Comparison of ENCODE assay signal across 1 cellular context in the genomic region with DNA sequence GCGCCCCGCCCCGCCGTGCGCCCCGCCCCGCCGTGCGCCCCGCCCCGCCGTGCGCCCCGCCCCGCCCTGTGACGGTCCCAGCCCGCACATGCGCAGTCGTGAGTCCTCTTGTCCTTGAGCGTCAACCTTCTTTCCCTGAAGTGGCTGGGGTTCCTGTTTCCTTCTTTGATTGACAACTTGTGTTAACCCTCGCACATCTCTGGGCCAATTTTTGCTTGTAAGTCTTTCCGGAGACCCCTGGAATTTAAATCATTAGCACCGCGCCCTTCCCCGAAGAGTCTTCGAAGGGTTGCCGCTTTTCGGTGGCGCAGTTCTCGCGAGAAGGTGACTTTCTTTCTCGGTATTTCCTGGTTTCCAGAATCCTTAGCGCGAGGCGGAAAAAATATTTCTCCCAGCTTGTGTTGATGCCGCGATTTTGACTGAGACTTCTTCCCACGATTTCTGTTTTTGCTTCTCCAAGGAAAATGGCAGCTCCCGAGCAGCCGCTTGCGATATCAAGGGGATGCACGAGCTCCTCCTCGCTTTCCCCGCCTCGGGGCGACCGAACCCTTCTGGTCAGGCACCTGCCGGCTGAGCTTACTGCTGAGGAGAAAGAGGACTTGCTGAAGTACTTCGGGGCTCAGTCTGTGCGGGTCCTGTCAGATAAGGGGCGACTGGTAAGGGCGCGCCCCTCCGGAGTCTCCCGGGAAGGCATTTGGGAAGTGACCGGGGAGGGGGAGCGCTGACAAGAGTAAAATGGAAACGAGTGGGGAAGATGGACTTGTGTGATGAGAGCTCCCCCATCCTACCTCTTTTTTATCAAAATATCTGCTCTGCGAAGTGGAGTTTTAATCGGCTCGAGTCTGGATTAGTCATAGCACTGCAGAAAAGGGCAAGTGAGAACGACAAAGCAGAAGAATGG.
A peak's percentile ranks its signal among the peaks of the same experiment; 100 is the strongest.
TF ChIP-seq lines count a peak whose summit lies in the region.

A gene with protein sequence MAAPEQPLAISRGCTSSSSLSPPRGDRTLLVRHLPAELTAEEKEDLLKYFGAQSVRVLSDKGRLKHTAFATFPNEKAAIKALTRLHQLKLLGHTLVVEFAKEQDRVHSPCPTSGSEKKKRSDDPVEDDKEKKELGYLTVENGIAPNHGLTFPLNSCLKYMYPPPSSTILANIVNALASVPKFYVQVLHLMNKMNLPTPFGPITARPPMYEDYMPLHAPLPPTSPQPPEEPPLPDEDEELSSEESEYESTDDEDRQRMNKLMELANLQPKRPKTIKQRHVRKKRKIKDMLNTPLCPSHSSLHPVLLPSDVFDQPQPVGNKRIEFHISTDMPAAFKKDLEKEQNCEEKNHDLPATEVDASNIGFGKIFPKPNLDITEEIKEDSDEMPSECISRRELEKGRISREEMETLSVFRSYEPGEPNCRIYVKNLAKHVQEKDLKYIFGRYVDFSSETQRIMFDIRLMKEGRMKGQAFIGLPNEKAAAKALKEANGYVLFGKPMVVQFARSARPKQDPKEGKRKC (plus strand): TSS at position 93 of the 901 bp plus-strand sequence. CDS start 372 bp downstream, at position 465.

TF ChIP-seq in HepG2, 621 proteins besides CTCF, POLR2A, EP300 and RAD21 (continued from another document and continues in another):
- TF ChIP-seq POLR2AphosphoS2 (IDR thresholded peaks at IDR 0.05; ENCODE audit: low read depth, low read length) (no peak), TEAD3 (CRISPR knock-in tag; optimal IDR thresholded peaks at IDR 0.05; ENCODE audit: borderline replicate concordance) (peak; percentile 88), MED13 (CRISPR knock-in tag; IDR thresholded peaks at IDR 0.05) (no peak), NFATC3 (CRISPR knock-in tag; IDR thresholded peaks at IDR 0.05) (no peak), ZNF709 (CRISPR knock-in tag; IDR thresholded peaks at IDR 0.05) (0 out of 2 replicates have a peak, but pooled peaks have one; percentile 51), SMARCE1 (IDR thresholded peaks at IDR 0.05; ENCODE audit: borderline replicate concordance) (no peak), MAZ (IDR thresholded peaks at IDR 0.05; ENCODE audit: borderline replicate concordance, low read depth, low read length) (no peak), MAZ (CRISPR knock-in tag; IDR thresholded peaks at IDR 0.05; ENCODE audit: low read depth) (0 out of 2 replicates have a peak, but pooled peaks have one; percentile 48), RARG (CRISPR knock-in tag; IDR thresholded peaks at IDR 0.05; ENCODE audit: low read depth) (no peak), MYC (CRISPR knock-in tag; IDR thresholded peaks at IDR 0.05; ENCODE audit: borderline replicate concordance) (peak; percentile 41; the same call in 1 of the 2 replicates), ETV5 (CRISPR knock-in tag; IDR thresholded peaks at IDR 0.05; ENCODE audit: borderline replicate concordance) (no peak), ZNF850 (CRISPR knock-in tag; conservative IDR thresholded peaks at IDR 0.05) (no peak), ZNF235 (CRISPR knock-in tag; IDR thresholded peaks at IDR 0.05; ENCODE audit: borderline replicate concordance) (no peak), GLI4 (CRISPR knock-in tag; IDR thresholded peaks at IDR 0.05; ENCODE audit: borderline replicate concordance) (peak; percentile 32; the same call in 1 of the 2 replicates), SOX6 (IDR thresholded peaks at IDR 0.05) (no peak), SOX6 (CRISPR knock-in tag; IDR thresholded peaks at IDR 0.05) (0 out of 2 replicates have a peak, but pooled peaks have one; percentile 16), ZNF331 (CRISPR knock-in tag; IDR thresholded peaks at IDR 0.05) (no peak), ZNF460 (CRISPR knock-in tag; IDR thresholded peaks at IDR 0.05; ENCODE audit: borderline replicate concordance) (no peak), ZNF792 (CRISPR knock-in tag; IDR thresholded peaks at IDR 0.05) (no peak), PHF21A (CRISPR knock-in tag; IDR thresholded peaks at IDR 0.05) (no peak), BRCA1 (CRISPR knock-in tag; IDR thresholded peaks at IDR 0.05) (no peak; the same call in 1 of the 2 replicates), KAT2B (IDR thresholded peaks at IDR 0.05; ENCODE audit: borderline replicate concordance, low read depth, low read length) (no peak), KDM5B (CRISPR knock-in tag; IDR thresholded peaks at IDR 0.05; ENCODE audit: borderline replicate concordance) (peak; percentile 28; the same call in 1 of the 2 replicates), RFX5 (IDR thresholded peaks at IDR 0.05; ENCODE audit: low read depth, low read length) (no peak), ARHGAP35 (CRISPR knock-in tag; IDR thresholded peaks at IDR 0.05; ENCODE audit: borderline replicate concordance) (no peak), PCBP1 (IDR thresholded peaks at IDR 0.05; ENCODE audit: borderline replicate concordance, low read depth, low read length) (no peak), ZKSCAN8 (CRISPR knock-in tag; IDR thresholded peaks at IDR 0.05; ENCODE audit: borderline replicate concordance) (no peak), ZBTB21 (CRISPR knock-in tag; IDR thresholded peaks at IDR 0.05) (0 out of 2 replicates have a peak, but pooled peaks have one; percentile 23), CHCHD3 (CRISPR knock-in tag; IDR thresholded peaks at IDR 0.05) (no peak), TOE1 (CRISPR knock-in tag; IDR thresholded peaks at IDR 0.05) (no peak), HNF4A (CRISPR knock-in tag; IDR thresholded peaks at IDR 0.05) (0 out of 2 replicates have a peak, but pooled peaks have one; percentile 3), ZNF7 (CRISPR knock-in tag; IDR thresholded peaks at IDR 0.05) (no peak)
- TF ChIP-seq, protein P1, sequence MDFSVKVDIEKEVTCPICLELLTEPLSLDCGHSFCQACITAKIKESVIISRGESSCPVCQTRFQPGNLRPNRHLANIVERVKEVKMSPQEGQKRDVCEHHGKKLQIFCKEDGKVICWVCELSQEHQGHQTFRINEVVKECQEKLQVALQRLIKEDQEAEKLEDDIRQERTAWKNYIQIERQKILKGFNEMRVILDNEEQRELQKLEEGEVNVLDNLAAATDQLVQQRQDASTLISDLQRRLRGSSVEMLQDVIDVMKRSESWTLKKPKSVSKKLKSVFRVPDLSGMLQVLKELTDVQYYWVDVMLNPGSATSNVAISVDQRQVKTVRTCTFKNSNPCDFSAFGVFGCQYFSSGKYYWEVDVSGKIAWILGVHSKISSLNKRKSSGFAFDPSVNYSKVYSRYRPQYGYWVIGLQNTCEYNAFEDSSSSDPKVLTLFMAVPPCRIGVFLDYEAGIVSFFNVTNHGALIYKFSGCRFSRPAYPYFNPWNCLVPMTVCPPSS (IDR thresholded peaks at IDR 0.05), result no peak
- TF ChIP-seq, protein P2, sequence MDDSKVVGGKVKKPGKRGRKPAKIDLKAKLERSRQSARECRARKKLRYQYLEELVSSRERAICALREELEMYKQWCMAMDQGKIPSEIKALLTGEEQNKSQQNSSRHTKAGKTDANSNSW (CRISPR knock-in tag; IDR thresholded peaks at IDR 0.05; ENCODE audit: borderline replicate concordance), result no peak
- TF ChIP-seq, protein P3, sequence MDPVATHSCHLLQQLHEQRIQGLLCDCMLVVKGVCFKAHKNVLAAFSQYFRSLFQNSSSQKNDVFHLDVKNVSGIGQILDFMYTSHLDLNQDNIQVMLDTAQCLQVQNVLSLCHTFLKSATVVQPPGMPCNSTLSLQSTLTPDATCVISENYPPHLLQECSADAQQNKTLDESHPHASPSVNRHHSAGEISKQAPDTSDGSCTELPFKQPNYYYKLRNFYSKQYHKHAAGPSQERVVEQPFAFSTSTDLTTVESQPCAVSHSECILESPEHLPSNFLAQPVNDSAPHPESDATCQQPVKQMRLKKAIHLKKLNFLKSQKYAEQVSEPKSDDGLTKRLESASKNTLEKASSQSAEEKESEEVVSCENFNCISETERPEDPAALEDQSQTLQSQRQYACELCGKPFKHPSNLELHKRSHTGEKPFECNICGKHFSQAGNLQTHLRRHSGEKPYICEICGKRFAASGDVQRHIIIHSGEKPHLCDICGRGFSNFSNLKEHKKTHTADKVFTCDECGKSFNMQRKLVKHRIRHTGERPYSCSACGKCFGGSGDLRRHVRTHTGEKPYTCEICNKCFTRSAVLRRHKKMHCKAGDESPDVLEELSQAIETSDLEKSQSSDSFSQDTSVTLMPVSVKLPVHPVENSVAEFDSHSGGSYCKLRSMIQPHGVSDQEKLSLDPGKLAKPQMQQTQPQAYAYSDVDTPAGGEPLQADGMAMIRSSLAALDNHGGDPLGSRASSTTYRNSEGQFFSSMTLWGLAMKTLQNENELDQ (CRISPR knock-in tag; IDR thresholded peaks at IDR 0.05; ENCODE audit: borderline replicate concordance), result no peak
- TF ChIP-seq, protein P4, sequence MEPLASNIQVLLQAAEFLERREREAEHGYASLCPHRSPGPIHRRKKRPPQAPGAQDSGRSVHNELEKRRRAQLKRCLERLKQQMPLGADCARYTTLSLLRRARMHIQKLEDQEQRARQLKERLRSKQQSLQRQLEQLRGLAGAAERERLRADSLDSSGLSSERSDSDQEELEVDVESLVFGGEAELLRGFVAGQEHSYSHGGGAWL (CRISPR knock-in tag; IDR thresholded peaks at IDR 0.05), result no peak
- TF ChIP-seq, protein P5, sequence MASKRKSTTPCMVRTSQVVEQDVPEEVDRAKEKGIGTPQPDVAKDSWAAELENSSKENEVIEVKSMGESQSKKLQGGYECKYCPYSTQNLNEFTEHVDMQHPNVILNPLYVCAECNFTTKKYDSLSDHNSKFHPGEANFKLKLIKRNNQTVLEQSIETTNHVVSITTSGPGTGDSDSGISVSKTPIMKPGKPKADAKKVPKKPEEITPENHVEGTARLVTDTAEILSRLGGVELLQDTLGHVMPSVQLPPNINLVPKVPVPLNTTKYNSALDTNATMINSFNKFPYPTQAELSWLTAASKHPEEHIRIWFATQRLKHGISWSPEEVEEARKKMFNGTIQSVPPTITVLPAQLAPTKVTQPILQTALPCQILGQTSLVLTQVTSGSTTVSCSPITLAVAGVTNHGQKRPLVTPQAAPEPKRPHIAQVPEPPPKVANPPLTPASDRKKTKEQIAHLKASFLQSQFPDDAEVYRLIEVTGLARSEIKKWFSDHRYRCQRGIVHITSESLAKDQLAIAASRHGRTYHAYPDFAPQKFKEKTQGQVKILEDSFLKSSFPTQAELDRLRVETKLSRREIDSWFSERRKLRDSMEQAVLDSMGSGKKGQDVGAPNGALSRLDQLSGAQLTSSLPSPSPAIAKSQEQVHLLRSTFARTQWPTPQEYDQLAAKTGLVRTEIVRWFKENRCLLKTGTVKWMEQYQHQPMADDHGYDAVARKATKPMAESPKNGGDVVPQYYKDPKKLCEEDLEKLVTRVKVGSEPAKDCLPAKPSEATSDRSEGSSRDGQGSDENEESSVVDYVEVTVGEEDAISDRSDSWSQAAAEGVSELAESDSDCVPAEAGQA (IDR thresholded peaks at IDR 0.05; ENCODE audit: low read depth), result no peak
- TF ChIP-seq, protein P5 (CRISPR knock-in tag; IDR thresholded peaks at IDR 0.05; ENCODE audit: borderline replicate concordance), result no peak
- TF ChIP-seq, protein P6, sequence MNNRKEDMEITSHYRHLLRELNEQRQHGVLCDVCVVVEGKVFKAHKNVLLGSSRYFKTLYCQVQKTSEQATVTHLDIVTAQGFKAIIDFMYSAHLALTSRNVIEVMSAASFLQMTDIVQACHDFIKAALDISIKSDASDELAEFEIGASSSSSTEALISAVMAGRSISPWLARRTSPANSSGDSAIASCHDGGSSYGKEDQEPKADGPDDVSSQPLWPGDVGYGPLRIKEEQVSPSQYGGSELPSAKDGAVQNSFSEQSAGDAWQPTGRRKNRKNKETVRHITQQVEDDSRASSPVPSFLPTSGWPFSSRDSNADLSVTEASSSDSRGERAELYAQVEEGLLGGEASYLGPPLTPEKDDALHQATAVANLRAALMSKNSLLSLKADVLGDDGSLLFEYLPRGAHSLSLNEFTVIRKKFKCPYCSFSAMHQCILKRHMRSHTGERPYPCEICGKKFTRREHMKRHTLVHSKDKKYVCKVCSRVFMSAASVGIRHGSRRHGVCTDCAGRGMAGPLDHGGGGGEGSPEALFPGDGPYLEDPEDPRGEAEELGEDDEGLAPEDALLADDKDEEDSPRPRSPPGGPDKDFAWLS (CRISPR knock-in tag; IDR thresholded peaks at IDR 0.05; ENCODE audit: borderline replicate concordance), result no peak
- TF ChIP-seq, protein P7, sequence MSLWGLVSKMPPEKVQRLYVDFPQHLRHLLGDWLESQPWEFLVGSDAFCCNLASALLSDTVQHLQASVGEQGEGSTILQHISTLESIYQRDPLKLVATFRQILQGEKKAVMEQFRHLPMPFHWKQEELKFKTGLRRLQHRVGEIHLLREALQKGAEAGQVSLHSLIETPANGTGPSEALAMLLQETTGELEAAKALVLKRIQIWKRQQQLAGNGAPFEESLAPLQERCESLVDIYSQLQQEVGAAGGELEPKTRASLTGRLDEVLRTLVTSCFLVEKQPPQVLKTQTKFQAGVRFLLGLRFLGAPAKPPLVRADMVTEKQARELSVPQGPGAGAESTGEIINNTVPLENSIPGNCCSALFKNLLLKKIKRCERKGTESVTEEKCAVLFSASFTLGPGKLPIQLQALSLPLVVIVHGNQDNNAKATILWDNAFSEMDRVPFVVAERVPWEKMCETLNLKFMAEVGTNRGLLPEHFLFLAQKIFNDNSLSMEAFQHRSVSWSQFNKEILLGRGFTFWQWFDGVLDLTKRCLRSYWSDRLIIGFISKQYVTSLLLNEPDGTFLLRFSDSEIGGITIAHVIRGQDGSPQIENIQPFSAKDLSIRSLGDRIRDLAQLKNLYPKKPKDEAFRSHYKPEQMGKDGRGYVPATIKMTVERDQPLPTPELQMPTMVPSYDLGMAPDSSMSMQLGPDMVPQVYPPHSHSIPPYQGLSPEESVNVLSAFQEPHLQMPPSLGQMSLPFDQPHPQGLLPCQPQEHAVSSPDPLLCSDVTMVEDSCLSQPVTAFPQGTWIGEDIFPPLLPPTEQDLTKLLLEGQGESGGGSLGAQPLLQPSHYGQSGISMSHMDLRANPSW (CRISPR knock-in tag; IDR thresholded peaks at IDR 0.05; ENCODE audit: borderline replicate concordance), result no peak
- TF ChIP-seq, protein P8, sequence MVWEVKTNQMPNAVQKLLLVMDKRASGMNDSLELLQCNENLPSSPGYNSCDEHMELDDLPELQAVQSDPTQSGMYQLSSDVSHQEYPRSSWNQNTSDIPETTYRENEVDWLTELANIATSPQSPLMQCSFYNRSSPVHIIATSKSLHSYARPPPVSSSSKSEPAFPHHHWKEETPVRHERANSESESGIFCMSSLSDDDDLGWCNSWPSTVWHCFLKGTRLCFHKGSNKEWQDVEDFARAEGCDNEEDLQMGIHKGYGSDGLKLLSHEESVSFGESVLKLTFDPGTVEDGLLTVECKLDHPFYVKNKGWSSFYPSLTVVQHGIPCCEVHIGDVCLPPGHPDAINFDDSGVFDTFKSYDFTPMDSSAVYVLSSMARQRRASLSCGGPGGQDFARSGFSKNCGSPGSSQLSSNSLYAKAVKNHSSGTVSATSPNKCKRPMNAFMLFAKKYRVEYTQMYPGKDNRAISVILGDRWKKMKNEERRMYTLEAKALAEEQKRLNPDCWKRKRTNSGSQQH (CRISPR knock-in tag; IDR thresholded peaks at IDR 0.05; ENCODE audit: low read depth), result peak; percentile 54; the same call in 1 of the 2 replicates
